In genomic region chr9:72554221-72554641, GRCh38 we compare ENCODE assay signal across 1 cellular context.
TF ChIP-seq lines count a peak whose summit lies in the region.

No MANE protein-coding gene starts in this region.

TF ChIP-seq in H1, 55 proteins besides CTCF, POLR2A, EP300 and RAD21:
- no peak for TF ChIP-seq TEAD4 (IDR thresholded peaks at IDR 0.05; ENCODE audit: low read depth, low read length)
- TF ChIP-seq ASH2L (IDR thresholded peaks at IDR 0.05; ENCODE audit: low read length), result no peak
- no peak for TF ChIP-seq SP1 (IDR thresholded peaks at IDR 0.05; ENCODE audit: low read depth, low read length)
- TF ChIP-seq RNF2 (IDR thresholded peaks at IDR 0.05; ENCODE audit: borderline replicate concordance, low read depth, low read length, missing control alignments, poor library complexity, severe bottlenecking), result no peak
- no peak for TF ChIP-seq NANOG (IDR thresholded peaks at IDR 0.05; ENCODE audit: insufficient read depth, low read depth, low read length, poor library complexity, severe bottlenecking)
- no peak for TF ChIP-seq SIN3A (conservative IDR thresholded peaks at IDR 0.05 in 1 of 2, IDR thresholded peaks at IDR 0.05 in 1 of 2; ENCODE audit: low read depth in 1 of 2, low read length in 2 of 2)
- TF ChIP-seq YY1 (IDR thresholded peaks at IDR 0.05; ENCODE audit: low read depth, low read length), result no peak
- no peak for TF ChIP-seq ATF2 (IDR thresholded peaks at IDR 0.05; ENCODE audit: low read length)
- no peak for TF ChIP-seq MAX (IDR thresholded peaks at IDR 0.05)
- TF ChIP-seq POU5F1 (IDR thresholded peaks at IDR 0.05; ENCODE audit: low read depth, low read length), result no peak
- no peak for TF ChIP-seq RBBP5 (IDR thresholded peaks at IDR 0.05; ENCODE audit: borderline replicate concordance, low read depth, low read length)
- TF ChIP-seq SIX5 (IDR thresholded peaks at IDR 0.05; ENCODE audit: low read depth, low read length), result no peak
- TF ChIP-seq SP2 (IDR thresholded peaks at IDR 0.05; ENCODE audit: low read length), result no peak
- no peak for TF ChIP-seq BRCA1 (IDR thresholded peaks at IDR 0.05; ENCODE audit: low read depth, low read length)
- TF ChIP-seq POLR2AphosphoS5 (IDR thresholded peaks at IDR 0.05; ENCODE audit: low read depth, low read length), result no peak
- no peak for TF ChIP-seq RXRA (IDR thresholded peaks at IDR 0.05; ENCODE audit: insufficient read depth, low read depth, low read length)
TF ChIP-seq in H1: peak in this region for 0.
